ENCODE assay signal across 18 cellular contexts in the genomic region with DNA sequence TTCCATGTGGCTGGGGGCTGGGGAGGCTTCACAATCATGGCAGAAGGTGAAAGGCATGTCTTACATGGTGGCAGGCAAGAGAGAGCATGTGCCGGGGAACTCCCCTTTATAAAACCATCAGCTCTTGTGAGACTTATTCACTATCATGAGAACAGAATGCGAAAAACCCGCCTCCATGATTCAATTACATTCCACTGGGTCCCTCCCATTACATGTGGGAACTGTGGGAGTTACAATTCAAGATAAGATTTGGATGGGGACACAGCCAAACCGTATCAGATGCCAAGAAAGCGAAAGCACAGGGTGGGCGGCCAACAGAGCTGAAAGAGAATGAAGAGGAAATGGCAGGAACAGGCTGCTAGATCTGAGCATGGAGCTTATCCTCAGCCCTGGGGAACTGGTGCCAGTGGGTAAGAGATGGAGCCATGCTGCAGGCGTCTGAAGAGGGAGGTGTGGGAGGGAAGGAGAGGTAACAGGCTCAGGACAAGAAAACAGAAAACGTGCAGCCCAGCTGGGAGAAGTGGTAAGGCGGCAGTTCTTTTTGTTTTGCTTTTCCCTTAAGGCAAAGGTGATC.
DNase-seq lines count a peak whose midpoint lies in the region; ATAC-seq, FAIRE-seq and TF ChIP-seq lines count a peak whose summit lies in the region.
"Had no signal": no experiment of that assay in that cellular context is flagged by ENCODE, and none has a peak within 500 bp of the region (broad histone marks: within the 10 kb centered on the region; RNA-seq: fewer than 3 reads in every experiment).

No MANE protein-coding gene starts in this region.

- BruUV-seq in OCI-LY7 (replicated peaks; lab: Mats Ljungman, UMichigan) = no TSS peak

- ATAC-seq in omental fat pad (ENCODE audit: low FRiP score) = peak; percentile 35
- no peak for ATAC-seq in GM21447 (IDR thresholded peaks at IDR 0.05; ENCODE audit: unreplicated experiment)
- ATAC-seq in HG03565 (IDR thresholded peaks at IDR 0.05; ENCODE audit: unreplicated experiment) = no peak
- ATAC-seq: PC-3 had no signal

- no peak overlapping the region for H3K4ac ChIP-seq in H9 (ENCODE audit: low read depth, low read length)

- H3K14ac ChIP-seq in H9 (ENCODE audit: insufficient read depth, low read length) = 0 out of 2 replicates have a peak overlapping the region, but pooled peaks have one; percentile 45

- no peaks in the 10 kb centered on the region for H3K4me1 Mint-ChIP-seq in H9
- H3K4me1 Mint-ChIP-seq in astrocyte (ENCODE audit: low read depth, unreplicated experiment) = no peaks in the 10 kb centered on the region
- H3K4me1 Mint-ChIP-seq: CD8-positive, alpha-beta memory T cell had no signal

- no peak overlapping the region for H2BK5ac ChIP-seq in H9 (ENCODE audit: insufficient read length, low read length)

- H3K4me3 Mint-ChIP-seq in H9 (no peak overlapping the region), astrocyte (ENCODE audit: unreplicated experiment) (no peak overlapping the region)
- H3K4me3 Mint-ChIP-seq: CD8-positive, alpha-beta memory T cell had no signal

- H3K79me2 ChIP-seq in H9 (ENCODE audit: insufficient read depth, low read length) = no peaks in the 10 kb centered on the region
- H3K79me2 ChIP-seq in astrocyte (ENCODE audit: insufficient read depth, low read length) = no peaks in the 10 kb centered on the region
- H3K79me2 ChIP-seq in OCI-LY7 (ENCODE audit: insufficient read depth, low read depth, low read length) = no peaks in the 10 kb centered on the region

- H4K91ac ChIP-seq in H9 (ENCODE audit: insufficient read length, low read depth, low read length) = no peak overlapping the region

- H4K5ac ChIP-seq in H9 (ENCODE audit: insufficient read length, low read depth, low read length) = no peak overlapping the region

- H3K27ac ChIP-seq in H9 (ENCODE audit: insufficient read length, low read depth, low read length) (no peak overlapping the region), astrocyte (ENCODE audit: low read depth, low read length) (no peak overlapping the region), OCI-LY7 (ENCODE audit: low read depth, low read length, poor library complexity, severe bottlenecking) (no peak overlapping the region)
- H3K27ac ChIP-seq: RWPE1, SJCRH30 had no signal

- H2AFZ ChIP-seq in H9 (ENCODE audit: low read length) (no peak overlapping the region), astrocyte (ENCODE audit: low read depth, low read length) (no peak overlapping the region), OCI-LY7 (ENCODE audit: low read length) (no peak overlapping the region)

- no peak for FAIRE-seq in astrocyte (lab: Jason Lieb, UNC)
- FAIRE-seq: D721Med, GM12891 had no signal

- H3T11ph ChIP-seq in H9 (ENCODE audit: low read length) = no peak overlapping the region

- H3K9ac ChIP-seq in H9 (ENCODE audit: extremely low read depth, insufficient read length, low read length) (no peak overlapping the region), astrocyte (ENCODE audit: low read length) (no peak overlapping the region)

- H3K9me3 Mint-ChIP-seq in H9 = no peaks in the 10 kb centered on the region
- H3K9me3 Mint-ChIP-seq in astrocyte (ENCODE audit: unreplicated experiment) = no peaks in the 10 kb centered on the region

- H3K23ac ChIP-seq in H9 (ENCODE audit: insufficient read length, low read depth, low read length) = no peak overlapping the region

- no peaks in the 10 kb centered on the region for H3K9me2 ChIP-seq in OCI-LY7 (ENCODE audit: insufficient read depth, low read length)

- no peak overlapping the region for H2BK15ac ChIP-seq in H9 (ENCODE audit: low read depth, low read length)

- H4K8ac ChIP-seq in H9 (replicated peaks; ENCODE audit: insufficient read length, low read depth, low read length) = no peak overlapping the region

- no peaks in the 10 kb centered on the region for H3K9me3 ChIP-seq in H9 (ENCODE audit: control insufficient read depth, low read depth, low read length)
- no peaks in the 10 kb centered on the region for H3K9me3 ChIP-seq in astrocyte (ENCODE audit: insufficient read depth, low read depth, low read length)
- no peaks in the 10 kb centered on the region for H3K9me3 ChIP-seq in OCI-LY7 (ENCODE audit: low read length)
- H3K9me3 ChIP-seq: SJCRH30 had no signal

- DNase-seq in H9 = no peak
- peak; percentile 76 for DNase-seq in astrocyte (ENCODE audit: low read depth)
- peak; percentile 8 for DNase-seq in fibroblast of villous mesenchyme (ENCODE audit: low read depth)
- DNase-seq in omental fat pad (ENCODE audit: low spot score) = no peak
- no peak for DNase-seq in OCI-LY7 (ENCODE audit: low spot score)
- DNase-seq: C1 segment of cervical spinal cord; CD8-positive, alpha-beta memory T cell; NCI-H1417; NCI-H187 treated with DMSO at 0.1 percent for 48 hours; NCI-H2227 treated with DMSO at 0.1 percent for 48 hours; NCI-H524; PC-3; SJCRH30 had no signal

- no peak overlapping the region for H3K27ac Mint-ChIP-seq in H9
- no peak overlapping the region for H3K27ac Mint-ChIP-seq in astrocyte (ENCODE audit: unreplicated experiment)

- H3K79me1 ChIP-seq in H9 (ENCODE audit: insufficient read depth, low read depth, low read length, poor library complexity, severe bottlenecking) = no peaks in the 10 kb centered on the region

- TF ChIP-seq CTCF in H9 (conservative IDR thresholded peaks at IDR 0.05) (no peak), astrocyte (IDR thresholded peaks at IDR 0.05; ENCODE audit: insufficient read depth, low read depth, low read length) (no peak), fibroblast of villous mesenchyme (IDR thresholded peaks at IDR 0.05; ENCODE audit: insufficient read depth, low read depth, low read length) (no peak), omental fat pad (IDR thresholded peaks at IDR 0.05) (no peak), OCI-LY7 (conservative IDR thresholded peaks at IDR 0.05; ENCODE audit: low read length) (no peak)

- H3K36me3 ChIP-seq in astrocyte (ENCODE audit: insufficient read depth, low read length) = no peaks in the 10 kb centered on the region
- H3K36me3 ChIP-seq in OCI-LY7 (ENCODE audit: insufficient read depth, low read length) = no peaks in the 10 kb centered on the region
- H3K36me3 ChIP-seq: SJCRH30 had no signal

- H3K4me3 ChIP-seq in astrocyte (ENCODE audit: insufficient read depth, low read depth, low read length) (no peak overlapping the region), fibroblast of villous mesenchyme (ENCODE audit: low read depth, low read length) (no peak overlapping the region), OCI-LY7 (ENCODE audit: low read depth, low read length, poor library complexity, severe bottlenecking) (no peak overlapping the region)
- H3K4me3 ChIP-seq: SJCRH30 had no signal

- H2BK12ac ChIP-seq in H9 (ENCODE audit: insufficient read length, low read depth, low read length) = no peak overlapping the region

- no peaks in the 10 kb centered on the region for H3K36me3 Mint-ChIP-seq in H9 (ENCODE audit: insufficient read depth in 1 of 3, low read depth in 3 of 3)
- no peaks in the 10 kb centered on the region for H3K36me3 Mint-ChIP-seq in astrocyte (ENCODE audit: low read depth, unreplicated experiment)

- no peak overlapping the region for H3K4me2 ChIP-seq in H9 (ENCODE audit: insufficient read depth, insufficient read length, low read length)
- no peak overlapping the region for H3K4me2 ChIP-seq in astrocyte (ENCODE audit: low read length)
- no peak overlapping the region for H3K4me2 ChIP-seq in OCI-LY7 (ENCODE audit: low read length)

- H3K56ac ChIP-seq in H9 (ENCODE audit: insufficient read length, low read depth, low read length) = no peak overlapping the region

- H2AK5ac ChIP-seq in H9 (ENCODE audit: insufficient read length, low read length) = no peak overlapping the region

- POLR2A ChIA-PET in OCI-LY7 (lab: Charles Lee) = no interaction called here

- no peak overlapping the region for H3K18ac ChIP-seq in H9 (ENCODE audit: insufficient read length, low read depth, low read length)

- H3K27me3 Mint-ChIP-seq in H9 (ENCODE audit: low read depth) (no peaks in the 10 kb centered on the region), astrocyte (ENCODE audit: low read depth, unreplicated experiment) (no peaks in the 10 kb centered on the region)

- no CpG with 5 or more reads among the region's 9 CpGs for WGBS in H9 (ENCODE audit: extremely low coverage, insufficient read length, low lambda C conversion rate)

- H4K20me1 ChIP-seq in H9 (ENCODE audit: control insufficient read depth, insufficient read depth, insufficient read length) (no peaks in the 10 kb centered on the region), astrocyte (ENCODE audit: insufficient read depth, low read length) (no peaks in the 10 kb centered on the region), OCI-LY7 (ENCODE audit: insufficient read depth, low read length) (no peaks in the 10 kb centered on the region)

- no peak overlapping the region for H2BK120ac ChIP-seq in H9 (ENCODE audit: low read depth, low read length, poor library complexity, severe bottlenecking)

- no peak overlapping the region for H2BK20ac ChIP-seq in H9 (ENCODE audit: low read depth, low read length, poor library complexity, severe bottlenecking)

- intact Hi-C loops in OCI-LY7 (cut with micrococcal nuclease; ENCODE audit: unreplicated experiment) = no loop called here

- H3K27me3 ChIP-seq in H9 (ENCODE audit: insufficient read depth, low read length) (no peaks in the 10 kb centered on the region), astrocyte (ENCODE audit: insufficient read depth, low read length) (no peaks in the 10 kb centered on the region)
- H3K27me3 ChIP-seq: SJCRH30 had no signal

- no peaks in the 10 kb centered on the region for H3K23me2 ChIP-seq in H9 (ENCODE audit: insufficient read length, low read depth, low read length, poor library complexity, severe bottlenecking)

- CTCF ChIA-PET in OCI-LY7 (lab: Charles Lee; ENCODE audit: unreplicated experiment) = no interaction called here

- H3K4me1 ChIP-seq in H9 (ENCODE audit: insufficient read depth, low read length) (no peaks in the 10 kb centered on the region), astrocyte (ENCODE audit: insufficient read depth, low read length) (no peaks in the 10 kb centered on the region), OCI-LY7 (ENCODE audit: insufficient read depth, low read length, poor library complexity, severe bottlenecking) (no peaks in the 10 kb centered on the region)
- H3K4me1 ChIP-seq: SJCRH30 had no signal

Comparison
In these comparisons a context has a peak if more than half of its experiments do, and no peak if none do; other contexts are left out.
1. DNase-seq: peak in astrocyte (single experiment) and fibroblast of villous mesenchyme (single experiment); none in H9 (single experiment), omental fat pad (single experiment) and OCI-LY7 (single experiment).